Comparison of ENCODE assay signal across 35 cellular contexts in genomic region chr15:84103345-84103744, GRCh38.
"Had no signal": no experiment of that assay in that cellular context is flagged by ENCODE, and none has a peak within 500 bp of the region (broad histone marks: within the 10 kb centered on the region; RNA-seq: fewer than 3 reads in every experiment).

No MANE protein-coding gene starts in this region.

- H3K27me3 ChIP-seq: adrenal gland, body of pancreas, brain microvascular endothelial cell, breast epithelium had no signal

- H3K4me1 ChIP-seq: body of pancreas, breast epithelium had no signal

- H3K36me3 Mint-ChIP-seq: activated CD4-positive, alpha-beta memory T cell treated with anti-CD3 and anti-CD28 coated beads for 36 hours; activated naive CD4-positive, alpha-beta T cell treated with anti-CD3 and anti-CD28 coated beads, Interleukin-2, amount 50 U/mL, for 72 hours; activated naive CD8-positive, alpha-beta T cell treated with anti-CD3 and anti-CD28 coated beads for 36 hours had no signal

- H3K36me3 ChIP-seq: adrenal gland, brain microvascular endothelial cell, breast epithelium had no signal

- H3K9me3 ChIP-seq: adrenal gland, body of pancreas, breast epithelium had no signal

- H3K9me3 Mint-ChIP-seq: activated B cell treated with CpG ODN at 0.5 μM for 24 hours; activated CD4-positive, alpha-beta memory T cell treated with anti-CD3 and anti-CD28 coated beads for 36 hours; activated CD4-positive, alpha-beta T cell treated with anti-CD3 and anti-CD28 coated beads, Interleukin-2, amount 10 ng/mL, durations not matched to agents 24 days and 14 days; activated CD8-positive, alpha-beta T cell treated with anti-CD3 and anti-CD28 coated beads for 36 hours; activated naive CD4-positive, alpha-beta T cell treated with anti-CD3 and anti-CD28 coated beads for 36 hours; activated naive CD4-positive, alpha-beta T cell treated with anti-CD3 and anti-CD28 coated beads, Interleukin-2, amount 50 U/mL, for 72 hours; activated naive CD8-positive, alpha-beta T cell treated with anti-CD3 and anti-CD28 coated beads for 36 hours; activated T-cell treated with anti-CD3 and anti-CD28 coated beads, Interleukin-2, amount 50 U/mL, for 4 hours; activated T-cell treated with anti-CD3 and anti-CD28 coated beads, Interleukin-2, amount 50 U/mL, for 72 hours; activated T-helper 1 cell treated with anti-CD3 and anti-CD28 coated beads, Interleukin-12 subunit alpha, Interleukin-12 subunit beta, Interleukin-2, Interleukin-4 antibody, amounts not matched to agents 30 ng/mL and 10 ng/mL and 1 ng/mL, durations not matched to agents 14 hours and 24 hours and 36 hours; activated T-helper 17 cell treated with anti-CD3 and anti-CD28 coated beads, Interleukin-2, amount 50 U/mL, for 72 hours; T-helper 1 cell treated with Interleukin-12 subunit alpha and Interleukin-12 subunit beta and Interleukin-4 antibody, amounts not matched to agents 30 μg/mL and 1 μg/mL, for 36 hours; T-helper 2 cell treated with Interferon-gamma antibody and Interleukin-4, amounts not matched to agents 5 μg/mL and 100 μg/mL, for 36 hours had no signal

- H3K27ac ChIP-seq: adrenal gland, body of pancreas, brain microvascular endothelial cell, breast epithelium, VCaP had no signal

- H3K4me1 Mint-ChIP-seq: activated naive CD8-positive, alpha-beta T cell treated with anti-CD3 and anti-CD28 coated beads for 36 hours; activated T-helper 17 cell treated with anti-CD3 and anti-CD28 coated beads, Interleukin-2, amount 50 U/mL, for 72 hours had no signal

- H3K27ac Mint-ChIP-seq: activated B cell treated with CpG ODN at 0.5 μM for 24 hours; activated CD4-positive, alpha-beta memory T cell treated with anti-CD3 and anti-CD28 coated beads for 36 hours; activated CD4-positive, alpha-beta T cell treated with anti-CD3 and anti-CD28 coated beads, Interleukin-2, amount 10 ng/mL, durations not matched to agents 24 days and 14 days; activated CD8-positive, alpha-beta T cell treated with anti-CD3 and anti-CD28 coated beads for 36 hours; activated naive CD4-positive, alpha-beta T cell treated with anti-CD3 and anti-CD28 coated beads for 36 hours; activated naive CD4-positive, alpha-beta T cell treated with anti-CD3 and anti-CD28 coated beads, Interleukin-2, amount 50 U/mL, for 72 hours; activated naive CD8-positive, alpha-beta T cell treated with anti-CD3 and anti-CD28 coated beads for 36 hours; activated T-cell treated with anti-CD3 and anti-CD28 coated beads, Interleukin-2, amount 50 U/mL, for 72 hours; activated T-helper 1 cell treated with anti-CD3 and anti-CD28 coated beads, Interleukin-12 subunit alpha, Interleukin-12 subunit beta, Interleukin-2, Interleukin-4 antibody, amounts not matched to agents 30 ng/mL and 10 ng/mL and 1 ng/mL, durations not matched to agents 14 hours and 24 hours and 36 hours; activated T-helper 17 cell treated with anti-CD3 and anti-CD28 coated beads, Interleukin-2, amount 50 U/mL, for 72 hours; T-helper 1 cell treated with Interleukin-12 subunit alpha and Interleukin-12 subunit beta and Interleukin-4 antibody, amounts not matched to agents 30 μg/mL and 1 μg/mL, for 36 hours; T-helper 2 cell treated with Interferon-gamma antibody and Interleukin-4, amounts not matched to agents 5 μg/mL and 100 μg/mL, for 36 hours had no signal

- H3K4me3 ChIP-seq: adrenal gland, body of pancreas, breast epithelium had no signal

- DNase-seq: activated B cell treated with CpG ODN at 0.5 μM for 24 hours; activated CD4-positive, alpha-beta memory T cell treated with anti-CD3 and anti-CD28 coated beads for 36 hours; activated CD4-positive, alpha-beta T cell treated with anti-CD3 and anti-CD28 coated beads for 4 hours; activated CD4-positive, alpha-beta T cell treated with anti-CD3 and anti-CD28 coated beads, Interleukin-2, amount 10 ng/mL, durations not matched to agents 24 days and 14 days; activated CD4-positive, alpha-beta T cell treated with anti-CD3 and anti-CD28 coated beads, Interleukin-2, amount 50 U/mL, for 1 hour; activated CD4-positive, alpha-beta T cell treated with anti-CD3 and anti-CD28 coated beads, Interleukin-2, amount 50 U/mL, for 4 hours; activated CD4-positive, CD25-positive, alpha-beta regulatory T cell treated with anti-CD3 and anti-CD28 coated beads, Interleukin-2, amount 50 U/mL, for 72 hours; activated CD8-positive, alpha-beta memory T cell treated with anti-CD3 and anti-CD28 coated beads, Interleukin-2, amount 50 U/mL, for 4 hours; activated CD8-positive, alpha-beta T cell treated with anti-CD3 and anti-CD28 coated beads for 36 hours; activated effector memory CD4-positive, alpha-beta T cell treated with anti-CD3 and anti-CD28 coated beads, Interleukin-2, amount 50 U/mL, for 16 hours; activated gamma-delta T cell treated with Interleukin-2 at 50 U/mL for 16 hours; activated naive CD4-positive, alpha-beta T cell; activated naive CD4-positive, alpha-beta T cell treated with anti-CD3 and anti-CD28 coated beads for 36 hours; activated naive CD4-positive, alpha-beta T cell treated with anti-CD3 and anti-CD28 coated beads, Interleukin-2, amount 50 U/mL, for 16 hours; activated naive CD8-positive, alpha-beta T cell treated with anti-CD3 and anti-CD28 coated beads for 36 hours; activated T-cell treated with anti-CD3 and anti-CD28 coated beads for 4 hours; activated T-cell treated with anti-CD3 and anti-CD28 coated beads, Interleukin-2, amount 50 U/mL, for 1 hour; activated T-cell treated with anti-CD3 and anti-CD28 coated beads, Interleukin-2, amount 50 U/mL, for 4 hours; activated T-cell treated with anti-CD3 and anti-CD28 coated beads, Interleukin-2, amount 50 U/mL, for 72 hours; adrenal gland; amniotic stem cell; aorta; body of pancreas; brain microvascular endothelial cell; central memory CD4-positive, alpha-beta T cell; T-helper 1 cell; T-helper 2 cell; T-helper 9 cell had no signal

- H3K4me3 Mint-ChIP-seq: activated B cell treated with CpG ODN at 0.5 μM for 24 hours; activated CD4-positive, alpha-beta memory T cell treated with anti-CD3 and anti-CD28 coated beads for 36 hours; activated CD4-positive, alpha-beta T cell treated with anti-CD3 and anti-CD28 coated beads, Interleukin-2, amount 10 ng/mL, durations not matched to agents 24 days and 14 days; activated CD8-positive, alpha-beta T cell treated with anti-CD3 and anti-CD28 coated beads for 36 hours; activated naive CD4-positive, alpha-beta T cell treated with anti-CD3 and anti-CD28 coated beads for 36 hours; activated naive CD8-positive, alpha-beta T cell treated with anti-CD3 and anti-CD28 coated beads for 36 hours; activated T-cell treated with anti-CD3 and anti-CD28 coated beads, Interleukin-2, amount 50 U/mL, for 4 hours; activated T-cell treated with anti-CD3 and anti-CD28 coated beads, Interleukin-2, amount 50 U/mL, for 72 hours; activated T-helper 1 cell treated with anti-CD3 and anti-CD28 coated beads, Interleukin-12 subunit alpha, Interleukin-12 subunit beta, Interleukin-2, Interleukin-4 antibody, amounts not matched to agents 30 ng/mL and 10 ng/mL and 1 ng/mL, durations not matched to agents 14 hours and 24 hours and 36 hours; activated T-helper 17 cell treated with anti-CD3 and anti-CD28 coated beads, Interleukin-2, amount 50 U/mL, for 72 hours; T-helper 1 cell treated with Interleukin-12 subunit alpha and Interleukin-12 subunit beta and Interleukin-4 antibody, amounts not matched to agents 30 μg/mL and 1 μg/mL, for 36 hours; T-helper 2 cell treated with Interferon-gamma antibody and Interleukin-4, amounts not matched to agents 5 μg/mL and 100 μg/mL, for 36 hours had no signal
